Comparison of ENCODE assay signal across 14 cellular contexts in genomic region chr10:52949899-52950298, GRCh38.
A peak's percentile ranks its signal among the peaks of the same experiment; 100 is the strongest.
DNase-seq lines count a peak whose midpoint lies in the region; ATAC-seq and TF ChIP-seq lines count a peak whose summit lies in the region.
"Had no signal": no experiment of that assay in that cellular context is flagged by ENCODE, and none has a peak within 500 bp of the region (broad histone marks: within the 10 kb centered on the region; RNA-seq: fewer than 3 reads in every experiment).

No MANE protein-coding gene starts in this region.

- ATAC-seq in foreskin keratinocyte: no peak
- ATAC-seq in HG02973 (IDR thresholded peaks at IDR 0.05; ENCODE audit: unreplicated experiment): no peak
- no peak for ATAC-seq in activated T-cell treated with anti-CD3 and anti-CD28 coated beads, Interleukin-2, amount 50 U/mL, for 72 hours (replicated peaks in 1 of 2)
- ATAC-seq in GM21360 (IDR thresholded peaks at IDR 0.05; ENCODE audit: unreplicated experiment): no peak

- H3K4me3 ChIP-seq in GM12865 (ENCODE audit: low read depth, low read length): no peak overlapping the region
- no peak overlapping the region for H3K4me3 ChIP-seq in neuronal stem cell (ENCODE audit: low read length in 2 of 2)
- H3K4me3 ChIP-seq in left ventricle myocardium inferior: no peak overlapping the region
- H3K4me3 ChIP-seq: sigmoid colon had no signal

- H3K4ac ChIP-seq in neuronal stem cell (ENCODE audit: low read length): no peak overlapping the region

- H4K91ac ChIP-seq in neuronal stem cell (ENCODE audit: low read depth, low read length, poor library complexity): no peak overlapping the region

- DNase-seq in GM12865 (ENCODE audit: low read depth) (peak; percentile 42), NCI-H69 (lab: John Stamatoyannopoulos, UW) (peak; percentile 43), foreskin keratinocyte (no peak), neuronal stem cell (ENCODE audit: low spot score) (no peak), left ventricle myocardium inferior (no peak)
- DNase-seq in activated T-cell treated with anti-CD3 and anti-CD28 coated beads, Interleukin-2, amount 50 U/mL, for 72 hours: no peak
- DNase-seq: activated CD4-positive, alpha-beta T cell treated with anti-CD3 and anti-CD28 coated beads, Interleukin-2, amount 50 U/mL, for 4 hours; immature natural killer cell; NCI-H1694 treated with DMSO at 0.1 percent for 48 hours; sigmoid colon had no signal

- H3K4me1 Mint-ChIP-seq in activated T-cell treated with anti-CD3 and anti-CD28 coated beads, Interleukin-2, amount 50 U/mL, for 72 hours (ENCODE audit: low read depth): no peaks in the 10 kb centered on the region
- H3K4me1 Mint-ChIP-seq: IgD-negative memory B cell, immature natural killer cell had no signal

- peak overlapping the region; percentile 57 for H2AK5ac ChIP-seq in neuronal stem cell (ENCODE audit: low read depth, low read length)

- H3K27ac Mint-ChIP-seq in activated T-cell treated with anti-CD3 and anti-CD28 coated beads, Interleukin-2, amount 50 U/mL, for 72 hours: no peak overlapping the region
- H3K27ac Mint-ChIP-seq: IgD-negative memory B cell; immature natural killer cell; T-helper 1 cell treated with Interleukin-12 subunit alpha and Interleukin-12 subunit beta and Interleukin-4 antibody, amounts not matched to agents 30 μg/mL and 1 μg/mL, for 36 hours had no signal

- H3K9me3 ChIP-seq in neuronal stem cell (replicated peaks in 1 of 2; ENCODE audit: control insufficient read depth in 2 of 2, insufficient read depth in 1 of 2, low read depth in 1 of 2, low read length in 2 of 2): no peaks in the 10 kb centered on the region
- no peaks in the 10 kb centered on the region for H3K9me3 ChIP-seq in left ventricle myocardium inferior (replicated peaks)
- H3K9me3 ChIP-seq: sigmoid colon had no signal

- H3K4me2 ChIP-seq in neuronal stem cell (ENCODE audit: insufficient read depth, low read length, poor library complexity, severe bottlenecking): no peak overlapping the region

- H3K18ac ChIP-seq in neuronal stem cell (ENCODE audit: low read length): no peak overlapping the region

- peak overlapping the region; percentile 49 for H2AFZ ChIP-seq in neuronal stem cell (ENCODE audit: low read length)

- H4K8ac ChIP-seq in neuronal stem cell (ENCODE audit: low read depth, low read length): no peak overlapping the region

- H3K4me1 ChIP-seq in foreskin keratinocyte (peaks cover 10% of the 10 kb centered on the region), neuronal stem cell (ENCODE audit: control insufficient read depth in 2 of 2, insufficient read depth in 1 of 2, low read depth in 1 of 2, low read length in 2 of 2) (no peaks in the 10 kb centered on the region), left ventricle myocardium inferior (no peaks in the 10 kb centered on the region)
- H3K4me1 ChIP-seq: sigmoid colon had no signal

- no peak overlapping the region for H3K23ac ChIP-seq in neuronal stem cell (ENCODE audit: low read depth, low read length, poor library complexity)

- no peaks in the 10 kb centered on the region for H3K27me3 Mint-ChIP-seq in activated T-cell treated with anti-CD3 and anti-CD28 coated beads, Interleukin-2, amount 50 U/mL, for 72 hours (ENCODE audit: low read depth)
- H3K27me3 Mint-ChIP-seq: IgD-negative memory B cell had no signal

- H3K36me3 Mint-ChIP-seq in activated T-cell treated with anti-CD3 and anti-CD28 coated beads, Interleukin-2, amount 50 U/mL, for 72 hours (ENCODE audit: insufficient read depth in 2 of 2): no peaks in the 10 kb centered on the region
- H3K36me3 Mint-ChIP-seq: IgD-negative memory B cell, immature natural killer cell had no signal

- no peak overlapping the region for H2BK5ac ChIP-seq in neuronal stem cell (ENCODE audit: low read length)

- peak; percentile 22 for TF ChIP-seq CTCF in GM12865 (IDR thresholded peaks at IDR 0.05; ENCODE audit: insufficient read depth, low read depth, low read length, missing control alignments)
- peak; percentile 34 for TF ChIP-seq CTCF in foreskin keratinocyte (conservative IDR thresholded peaks at IDR 0.05)
- no peak for TF ChIP-seq CTCF in left ventricle myocardium inferior (IDR thresholded peaks at IDR 0.05; ENCODE audit: borderline replicate concordance)

- H3K4me3 Mint-ChIP-seq in activated T-cell treated with anti-CD3 and anti-CD28 coated beads, Interleukin-2, amount 50 U/mL, for 72 hours: no peak overlapping the region
- H3K4me3 Mint-ChIP-seq: IgD-negative memory B cell; immature natural killer cell; T-helper 1 cell treated with Interleukin-12 subunit alpha and Interleukin-12 subunit beta and Interleukin-4 antibody, amounts not matched to agents 30 μg/mL and 1 μg/mL, for 36 hours had no signal

- H3K27ac ChIP-seq in foreskin keratinocyte: no peak overlapping the region
- H3K27ac ChIP-seq in neuronal stem cell (replicated peaks; ENCODE audit: low read length): no peak overlapping the region
- H3K27ac ChIP-seq in left ventricle myocardium inferior (replicated peaks): no peak overlapping the region
- H3K27ac ChIP-seq: sigmoid colon had no signal

- H3K9ac ChIP-seq in neuronal stem cell (ENCODE audit: low read depth, low read length, poor library complexity): no peak overlapping the region

- peak overlapping the region; percentile 22 for H2BK15ac ChIP-seq in neuronal stem cell (ENCODE audit: low read length)

- no peaks in the 10 kb centered on the region for H3K36me3 ChIP-seq in neuronal stem cell (replicated peaks in 1 of 2; ENCODE audit: control insufficient read depth in 2 of 2, insufficient read depth in 2 of 2, low read length in 2 of 2)
- no peaks in the 10 kb centered on the region for H3K36me3 ChIP-seq in left ventricle myocardium inferior
- H3K36me3 ChIP-seq: sigmoid colon had no signal

- no peaks in the 10 kb centered on the region for H3K27me3 ChIP-seq in foreskin keratinocyte
- no peaks in the 10 kb centered on the region for H3K27me3 ChIP-seq in neuronal stem cell (ENCODE audit: control insufficient read depth in 3 of 3, insufficient read depth in 3 of 3, low read depth in 1 of 3, low read length in 3 of 3)
- H3K27me3 ChIP-seq in left ventricle myocardium inferior (ENCODE audit: low read depth): no peaks in the 10 kb centered on the region
- H3K27me3 ChIP-seq: sigmoid colon had no signal

- H2BK12ac ChIP-seq in neuronal stem cell (ENCODE audit: low read length): no peak overlapping the region

- H3K14ac ChIP-seq in neuronal stem cell (ENCODE audit: low read length): peak overlapping the region; percentile 26

- WGBS in neuronal stem cell (ENCODE audit: extremely low coverage in 2 of 2, insufficient read length in 2 of 2, insufficient replicate concordance in 1 of 2), 2 donors: no CpG with 5 or more reads among the region's 13 CpGs

- no peak overlapping the region for H2BK120ac ChIP-seq in neuronal stem cell (ENCODE audit: low read depth, low read length)

- H3K9me3 Mint-ChIP-seq in activated T-cell treated with anti-CD3 and anti-CD28 coated beads, Interleukin-2, amount 50 U/mL, for 72 hours: peaks cover 1 to 13% of the 10 kb centered on the region in 2 donors
- H3K9me3 Mint-ChIP-seq: IgD-negative memory B cell had no signal

- H3K79me1 ChIP-seq in neuronal stem cell (ENCODE audit: low read depth, low read length): no peaks in the 10 kb centered on the region

- intact Hi-C loops in left ventricle myocardium inferior (cut with micrococcal nuclease): no loop called here

Comparison
In these comparisons a context has a peak if more than half of its experiments do, and no peak if none do; other contexts are left out.
1. DNase-seq: peak in GM12865 (single experiment) and NCI-H69 (single experiment); none in foreskin keratinocyte (0 of 2), neuronal stem cell (single experiment), left ventricle myocardium inferior (single experiment) and activated T-cell treated with anti-CD3 and anti-CD28 coated beads, Interleukin-2, amount 50 U/mL, for 72 hours (0 of 2).